3 cellular contexts compared by ENCODE assay signal in the genomic region with DNA sequence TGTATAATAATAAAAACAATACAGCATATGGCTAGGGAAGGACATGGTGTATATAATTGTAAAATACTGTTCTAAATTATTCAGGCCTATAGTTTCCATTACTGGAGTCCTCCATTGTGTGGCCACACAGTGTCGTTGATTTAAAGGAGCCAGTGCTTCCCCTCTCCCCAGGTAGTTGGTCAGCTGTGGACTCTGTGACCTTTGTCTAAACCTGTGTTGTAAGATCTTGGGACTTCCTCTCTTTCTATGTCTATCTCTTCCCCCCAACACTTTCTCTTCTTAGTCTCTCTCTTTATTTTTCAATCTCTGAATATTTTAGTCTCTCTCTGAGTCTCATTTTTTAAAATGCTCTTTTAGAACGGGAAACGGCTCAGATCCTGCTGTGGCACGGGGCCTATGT.
TF ChIP-seq lines count a peak whose summit lies in the region.

No MANE protein-coding gene starts in this region.

TF ChIP-seq in IMR-90, 13 proteins besides CTCF, POLR2A, EP300 and RAD21:
- TF ChIP-seq CEBPB (IDR thresholded peaks at IDR 0.05; ENCODE audit: low read depth, low read length) (no peak), MAFK (IDR thresholded peaks at IDR 0.05; ENCODE audit: low read depth, low read length) (no peak), SMC3 (IDR thresholded peaks at IDR 0.05; ENCODE audit: low read depth, low read length) (no peak)
TF ChIP-seq in IMR-90: peak in this region for 0.

TF ChIP-seq in HepG2, 621 proteins besides CTCF, POLR2A, EP300 and RAD21:
- TF ChIP-seq PAF1 (CRISPR knock-in tag; IDR thresholded peaks at IDR 0.05) (no peak), SOX6 (IDR thresholded peaks at IDR 0.05) (no peak), SOX6 (CRISPR knock-in tag; IDR thresholded peaks at IDR 0.05) (no peak), NR2F6 (IDR thresholded peaks at IDR 0.05) (no peak), NR2F6 (CRISPR knock-in tag; IDR thresholded peaks at IDR 0.05) (peak; percentile 55; the same call in 1 of the 2 replicates), RARA (CRISPR knock-in tag; IDR thresholded peaks at IDR 0.05) (peak; percentile 41; the same call in 1 of the 2 replicates), NCOA5 (CRISPR knock-in tag; IDR thresholded peaks at IDR 0.05) (no peak), ZNF282 (IDR thresholded peaks at IDR 0.05; ENCODE audit: partially characterized antibody) (no peak), ISX (CRISPR knock-in tag; conservative IDR thresholded peaks at IDR 0.05) (no peak), HNF4A (CRISPR knock-in tag; IDR thresholded peaks at IDR 0.05) (peak; percentile 38; the same call in 1 of the 2 replicates), RBAK (CRISPR knock-in tag; IDR thresholded peaks at IDR 0.05) (no peak), ZNF570 (CRISPR knock-in tag; IDR thresholded peaks at IDR 0.05; ENCODE audit: borderline replicate concordance) (no peak)
- TF ChIP-seq, protein P1, sequence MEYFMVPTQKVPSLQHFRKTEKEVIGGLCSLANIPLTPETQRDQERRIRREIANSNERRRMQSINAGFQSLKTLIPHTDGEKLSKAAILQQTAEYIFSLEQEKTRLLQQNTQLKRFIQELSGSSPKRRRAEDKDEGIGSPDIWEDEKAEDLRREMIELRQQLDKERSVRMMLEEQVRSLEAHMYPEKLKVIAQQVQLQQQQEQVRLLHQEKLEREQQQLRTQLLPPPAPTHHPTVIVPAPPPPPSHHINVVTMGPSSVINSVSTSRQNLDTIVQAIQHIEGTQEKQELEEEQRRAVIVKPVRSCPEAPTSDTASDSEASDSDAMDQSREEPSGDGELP (IDR thresholded peaks at IDR 0.05; ENCODE audit: borderline replicate concordance, low read depth) = peak; percentile 83
- TF ChIP-seq, protein P2, sequence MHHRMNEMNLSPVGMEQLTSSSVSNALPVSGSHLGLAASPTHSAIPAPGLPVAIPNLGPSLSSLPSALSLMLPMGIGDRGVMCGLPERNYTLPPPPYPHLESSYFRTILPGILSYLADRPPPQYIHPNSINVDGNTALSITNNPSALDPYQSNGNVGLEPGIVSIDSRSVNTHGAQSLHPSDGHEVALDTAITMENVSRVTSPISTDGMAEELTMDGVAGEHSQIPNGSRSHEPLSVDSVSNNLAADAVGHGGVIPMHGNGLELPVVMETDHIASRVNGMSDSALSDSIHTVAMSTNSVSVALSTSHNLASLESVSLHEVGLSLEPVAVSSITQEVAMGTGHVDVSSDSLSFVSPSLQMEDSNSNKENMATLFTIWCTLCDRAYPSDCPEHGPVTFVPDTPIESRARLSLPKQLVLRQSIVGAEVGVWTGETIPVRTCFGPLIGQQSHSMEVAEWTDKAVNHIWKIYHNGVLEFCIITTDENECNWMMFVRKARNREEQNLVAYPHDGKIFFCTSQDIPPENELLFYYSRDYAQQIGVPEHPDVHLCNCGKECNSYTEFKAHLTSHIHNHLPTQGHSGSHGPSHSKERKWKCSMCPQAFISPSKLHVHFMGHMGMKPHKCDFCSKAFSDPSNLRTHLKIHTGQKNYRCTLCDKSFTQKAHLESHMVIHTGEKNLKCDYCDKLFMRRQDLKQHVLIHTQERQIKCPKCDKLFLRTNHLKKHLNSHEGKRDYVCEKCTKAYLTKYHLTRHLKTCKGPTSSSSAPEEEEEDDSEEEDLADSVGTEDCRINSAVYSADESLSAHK (CRISPR knock-in tag; IDR thresholded peaks at IDR 0.05; ENCODE audit: borderline replicate concordance) = no peak
- TF ChIP-seq, protein P3, sequence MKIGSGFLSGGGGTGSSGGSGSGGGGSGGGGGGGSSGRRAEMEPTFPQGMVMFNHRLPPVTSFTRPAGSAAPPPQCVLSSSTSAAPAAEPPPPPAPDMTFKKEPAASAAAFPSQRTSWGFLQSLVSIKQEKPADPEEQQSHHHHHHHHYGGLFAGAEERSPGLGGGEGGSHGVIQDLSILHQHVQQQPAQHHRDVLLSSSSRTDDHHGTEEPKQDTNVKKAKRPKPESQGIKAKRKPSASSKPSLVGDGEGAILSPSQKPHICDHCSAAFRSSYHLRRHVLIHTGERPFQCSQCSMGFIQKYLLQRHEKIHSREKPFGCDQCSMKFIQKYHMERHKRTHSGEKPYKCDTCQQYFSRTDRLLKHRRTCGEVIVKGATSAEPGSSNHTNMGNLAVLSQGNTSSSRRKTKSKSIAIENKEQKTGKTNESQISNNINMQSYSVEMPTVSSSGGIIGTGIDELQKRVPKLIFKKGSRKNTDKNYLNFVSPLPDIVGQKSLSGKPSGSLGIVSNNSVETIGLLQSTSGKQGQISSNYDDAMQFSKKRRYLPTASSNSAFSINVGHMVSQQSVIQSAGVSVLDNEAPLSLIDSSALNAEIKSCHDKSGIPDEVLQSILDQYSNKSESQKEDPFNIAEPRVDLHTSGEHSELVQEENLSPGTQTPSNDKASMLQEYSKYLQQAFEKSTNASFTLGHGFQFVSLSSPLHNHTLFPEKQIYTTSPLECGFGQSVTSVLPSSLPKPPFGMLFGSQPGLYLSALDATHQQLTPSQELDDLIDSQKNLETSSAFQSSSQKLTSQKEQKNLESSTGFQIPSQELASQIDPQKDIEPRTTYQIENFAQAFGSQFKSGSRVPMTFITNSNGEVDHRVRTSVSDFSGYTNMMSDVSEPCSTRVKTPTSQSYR (CRISPR knock-in tag; IDR thresholded peaks at IDR 0.05; ENCODE audit: borderline replicate concordance) = no peak
TF ChIP-seq in HepG2: peak in this region for 4.

TF ChIP-seq in HEK293T, 16 proteins besides CTCF, POLR2A, EP300 and RAD21:
- no peak for TF ChIP-seq FOXM1 (IDR thresholded peaks at IDR 0.05; ENCODE audit: borderline replicate concordance)
- TF ChIP-seq SUZ12 (IDR thresholded peaks at IDR 0.05) = no peak
- no peak for TF ChIP-seq ELF4 (IDR thresholded peaks at IDR 0.05)
- no peak for TF ChIP-seq FOXA1 (IDR thresholded peaks at IDR 0.05)
- no peak for TF ChIP-seq FOXK2 (IDR thresholded peaks at IDR 0.05)
- no peak for TF ChIP-seq TARDBP (IDR thresholded peaks at IDR 0.05)
- no peak for TF ChIP-seq SP1 (IDR thresholded peaks at IDR 0.05)
